ENCODE assay signal across 20 cellular contexts in genomic region chr19:45710731-45711130, GRCh38. TPM values are rescaled to one million over a fixed set of nuclear protein-coding genes. Genes with fewer than 3 reads are reported as not detected.
DNase-seq lines count a peak whose midpoint lies in the region; ATAC-seq and TF ChIP-seq lines count a peak whose summit lies in the region.
"Had no signal": no experiment of that assay in that cellular context is flagged by ENCODE, and none has a peak within 500 bp of the region (broad histone marks: within the 10 kb centered on the region; RNA-seq: fewer than 3 reads in every experiment).

No MANE protein-coding gene starts in this region.

- H3K27me3 Mint-ChIP-seq in activated B cell treated with CpG ODN at 0.5 μM for 24 hours, result no peaks in the 10 kb centered on the region
- no peaks in the 10 kb centered on the region for H3K27me3 Mint-ChIP-seq in endodermal cell (ENCODE audit: insufficient read depth)
- H3K27me3 Mint-ChIP-seq: stimulated activated naive B cell treated with anti-CD40 and anti-IgM and Interleukin-4, amounts not matched to agents 10 μg/mL and 1 μg/mL and 100 μg/mL, for 72 hours had no signal

- H3K4me1 Mint-ChIP-seq in activated B cell treated with CpG ODN at 0.5 μM for 24 hours, result peaks cover 40% of the 10 kb centered on the region
- H3K4me1 Mint-ChIP-seq in endodermal cell, result peaks cover 8% of the 10 kb centered on the region

- H3K27ac Mint-ChIP-seq in activated B cell treated with CpG ODN at 0.5 μM for 24 hours (peak overlapping the region; percentile 55), endodermal cell (peak overlapping the region; percentile 52)
- H3K27ac Mint-ChIP-seq: activated naive CD4-positive, alpha-beta T cell treated with anti-CD3 and anti-CD28 coated beads for 36 hours; stimulated activated naive B cell treated with anti-CD40 and anti-IgM and Interleukin-4, amounts not matched to agents 10 μg/mL and 1 μg/mL and 100 μg/mL, for 72 hours; T-helper 2 cell treated with Interferon-gamma antibody and Interleukin-4, amounts not matched to agents 5 μg/mL and 100 μg/mL, for 36 hours had no signal

- H3K36me3 ChIP-seq in cardiac muscle cell (no peaks in the 10 kb centered on the region), endodermal cell (ENCODE audit: control insufficient read depth, insufficient read depth, low read length) (peaks cover 19% of the 10 kb centered on the region), subcutaneous abdominal adipose tissue (ENCODE audit: control insufficient read depth in 5 of 5, insufficient read depth in 5 of 5, low read length in 5 of 5) (peaks cover 0 to 19% (median 16%) of the 10 kb centered on the region in 5 donors)

- POLR2A ChIA-PET in activated B cell treated with CpG ODN at 0.5 μM for 24 hours (lab: Charles Lee), result interaction anchor here (0.6 to 1.4 kb wide), 7 partner anchors 12 to 1146 kb away, joined by 3 to 13 read pairs (median 3); partner anchors contain the start of genes QPCTL and SIX5

- H3K27ac ChIP-seq in cardiac muscle cell (peak overlapping the region; percentile 25), endodermal cell (ENCODE audit: low read depth, low read length) (no peak overlapping the region), subcutaneous abdominal adipose tissue (ENCODE audit: low read depth, low read length) (peak overlapping the region; percentile 60)
- H3K27ac ChIP-seq: upper lobe of right lung had no signal

- no peak overlapping the region for H3K4me3 ChIP-seq in cardiac muscle cell
- no peak overlapping the region for H3K4me3 ChIP-seq in endodermal cell (ENCODE audit: low read length)
- no peak overlapping the region for H3K4me3 ChIP-seq in subcutaneous abdominal adipose tissue (ENCODE audit: low read depth in 1 of 5, low read length in 5 of 5)
- H3K4me3 ChIP-seq: lung, upper lobe of right lung had no signal

- 86 to 92% methylated on average over 1 to 5 of the region's 8 CpGs for WGBS in endodermal cell (ENCODE audit: insufficient coverage in 1 of 2, insufficient read length in 1 of 2), 2 experiments

- H3K9ac ChIP-seq in endodermal cell (ENCODE audit: extremely low read depth, low read length, poor library complexity, severe bottlenecking) (no peak overlapping the region), subcutaneous abdominal adipose tissue (ENCODE audit: low read length in 5 of 5) (peak overlapping the region in 2 of 5 donors; percentile 20 to 40)

- H3K36me3 Mint-ChIP-seq in activated B cell treated with CpG ODN at 0.5 μM for 24 hours (ENCODE audit: low read depth) (peaks cover 33% of the 10 kb centered on the region), endodermal cell (ENCODE audit: low read depth) (peaks cover 26% of the 10 kb centered on the region)

- H3K27me3 ChIP-seq in cardiac muscle cell (no peaks in the 10 kb centered on the region), endodermal cell (ENCODE audit: control insufficient read depth, insufficient read depth, low read length, poor library complexity, severe bottlenecking) (no peaks in the 10 kb centered on the region), subcutaneous abdominal adipose tissue (ENCODE audit: control insufficient read depth in 5 of 5, insufficient read depth in 4 of 5, low read length in 5 of 5) (no peaks in the 10 kb centered on the region)
- H3K27me3 ChIP-seq: upper lobe of right lung had no signal

- CTCF ChIA-PET in activated B cell treated with CpG ODN at 0.5 μM for 24 hours (lab: Charles Lee), result no interaction called here

- H3K4me3 Mint-ChIP-seq in activated B cell treated with CpG ODN at 0.5 μM for 24 hours, result no peak overlapping the region
- H3K4me3 Mint-ChIP-seq in endodermal cell, result no peak overlapping the region
- H3K4me3 Mint-ChIP-seq: activated naive CD4-positive, alpha-beta T cell treated with anti-CD3 and anti-CD28 coated beads for 36 hours; stimulated activated naive B cell treated with anti-CD40 and anti-IgM and Interleukin-4, amounts not matched to agents 10 μg/mL and 1 μg/mL and 100 μg/mL, for 72 hours; T-helper 2 cell treated with Interferon-gamma antibody and Interleukin-4, amounts not matched to agents 5 μg/mL and 100 μg/mL, for 36 hours had no signal

- intact Hi-C loops in left ventricle myocardium superior (cut with micrococcal nuclease) (no loop called here), activated B cell treated with CpG ODN at 0.5 μM for 24 hours (cut with micrococcal nuclease) (no loop called here)

- H3K9me3 Mint-ChIP-seq in activated B cell treated with CpG ODN at 0.5 μM for 24 hours, result no peaks in the 10 kb centered on the region
- no peaks in the 10 kb centered on the region for H3K9me3 Mint-ChIP-seq in endodermal cell
- H3K9me3 Mint-ChIP-seq: activated naive CD4-positive, alpha-beta T cell treated with anti-CD3 and anti-CD28 coated beads for 36 hours; stimulated activated naive B cell treated with anti-CD40 and anti-IgM and Interleukin-4, amounts not matched to agents 10 μg/mL and 1 μg/mL and 100 μg/mL, for 72 hours; T-helper 2 cell treated with Interferon-gamma antibody and Interleukin-4, amounts not matched to agents 5 μg/mL and 100 μg/mL, for 36 hours had no signal

- H3K9me3 ChIP-seq in cardiac muscle cell (ENCODE audit: low read depth) (no peaks in the 10 kb centered on the region), endodermal cell (ENCODE audit: control insufficient read depth, low read length) (no peaks in the 10 kb centered on the region), subcutaneous abdominal adipose tissue (ENCODE audit: control insufficient read depth in 5 of 5, low read length in 5 of 5) (no peaks in the 10 kb centered on the region)
- H3K9me3 ChIP-seq: upper lobe of right lung had no signal

- ATAC-seq in left ventricle myocardium superior (no peak), activated B cell treated with CpG ODN at 0.5 μM for 24 hours (ENCODE audit: low read depth) (no peak), GM18517 (IDR thresholded peaks at IDR 0.05; ENCODE audit: unreplicated experiment) (no peak), esophagus mucosa (no peak)
- ATAC-seq: stimulated activated naive B cell treated with anti-CD40 and anti-IgM and Interleukin-4, amounts not matched to agents 10 μg/mL and 1 μg/mL and 100 μg/mL, for 72 hours; upper lobe of right lung had no signal

- TF ChIP-seq CTCF in cardiac muscle cell (IDR thresholded peaks at IDR 0.05; ENCODE audit: low read depth, low read length) (no peak), activated B cell treated with CpG ODN at 0.5 μM for 24 hours (IDR thresholded peaks at IDR 0.05) (no peak), endodermal cell (conservative IDR thresholded peaks at IDR 0.05) (no peak)

- DNase-seq in cardiac muscle cell (ENCODE audit: low read depth in 1 of 2, low spot score in 1 of 2) (no peak), left ventricle myocardium superior (no peak), activated B cell treated with CpG ODN at 0.5 μM for 24 hours (no peak), endodermal cell (no peak), COLO829 (ENCODE audit: low spot score) (no peak)
- DNase-seq: activated CD4-positive, alpha-beta T cell treated with anti-CD3 and anti-CD28 coated beads for 1 hour; activated CD8-positive, alpha-beta memory T cell treated with anti-CD3 and anti-CD28 coated beads, Interleukin-2, amount 50 U/mL, for 4 hours; activated naive CD4-positive, alpha-beta T cell treated with anti-CD3 and anti-CD28 coated beads for 36 hours; effector CD4-positive, alpha-beta T cell; NCI-H146; NCI-H774; stimulated activated naive B cell treated with anti-CD40 and anti-IgM and Interleukin-4, amounts not matched to agents 10 μg/mL and 1 μg/mL and 100 μg/mL, for 72 hours; upper lobe of right lung had no signal

- H3K4me1 ChIP-seq in cardiac muscle cell (ENCODE audit: low read depth) (peaks cover 6% of the 10 kb centered on the region), endodermal cell (ENCODE audit: control insufficient read depth, insufficient read depth, low read length) (no peaks in the 10 kb centered on the region), subcutaneous abdominal adipose tissue (ENCODE audit: control insufficient read depth in 5 of 5, insufficient read depth in 5 of 5, low read length in 5 of 5) (peaks cover 0 to 16% (median 8%) of the 10 kb centered on the region in 5 donors)

RNA-seq across cellular contexts. Expression of gene QPCTL, which starts 18.3 kb away (rescaled TPM):
- 22.2 and 31.1 TPM in 2 replicates for total RNA-seq in cardiac muscle cell
- 12.3 and 14.6 TPM in 2 replicates for polyA plus RNA-seq in cardiac muscle cell
- 1.2 TPM for total RNA-seq in left ventricle myocardium superior
- 19.3 and 21.1 TPM in 2 replicates for total RNA-seq in activated B cell treated with CpG ODN at 0.5 μM for 24 hours
- total RNA-seq in endodermal cell, result 10 to 100 TPM; 11.0 to 15.9 TPM
- 14.8 TPM for polyA plus RNA-seq in endodermal cell (2013, experiment 1 of 2)
- 14.4 TPM for polyA plus RNA-seq in endodermal cell (2013, experiment 2 of 2)
- total RNA-seq in esophagus mucosa, result 5.7 TPM

RNA-seq across cellular contexts. Expression of gene SNRPD2, which starts 19.0 kb away (rescaled TPM):
- total RNA-seq in cardiac muscle cell, result 258 and 298 TPM in 2 replicates
- polyA plus RNA-seq in cardiac muscle cell, result 696 and 731 TPM in 2 replicates
- total RNA-seq in left ventricle myocardium superior, result 233 TPM
- 507 and 570 TPM in 2 replicates for total RNA-seq in activated B cell treated with CpG ODN at 0.5 μM for 24 hours
- 100 to 1,000 TPM; 644 to 654 TPM for total RNA-seq in endodermal cell
- 524 TPM for polyA plus RNA-seq in endodermal cell (2013, experiment 1 of 2)
- polyA plus RNA-seq in endodermal cell (2013, experiment 2 of 2), result 537 TPM
- 387 TPM for total RNA-seq in esophagus mucosa

RNA-seq across cellular contexts. Expression of gene FBXO46, which starts 20.0 kb away (rescaled TPM):
- total RNA-seq in cardiac muscle cell, result 34.8 and 48.2 TPM in 2 replicates
- 39.3 and 42.5 TPM in 2 replicates for polyA plus RNA-seq in cardiac muscle cell
- 15.4 TPM for total RNA-seq in left ventricle myocardium superior
- 36.3 and 44.0 TPM in 2 replicates for total RNA-seq in activated B cell treated with CpG ODN at 0.5 μM for 24 hours
- total RNA-seq in endodermal cell, result 10 to 100 TPM; 36.5 to 42.8 TPM
- 17.2 TPM for polyA plus RNA-seq in endodermal cell (2013, experiment 1 of 2)
- polyA plus RNA-seq in endodermal cell (2013, experiment 2 of 2), result 15.6 TPM
- total RNA-seq in esophagus mucosa, result 30.3 TPM

RNA-seq across cellular contexts. Expression of gene MEIOSIN, which starts 22.5 kb away (rescaled TPM):
- total RNA-seq in cardiac muscle cell (0.11 and 0.33 TPM in 2 replicates), left ventricle myocardium superior (not detected), activated B cell treated with CpG ODN at 0.5 μM for 24 hours (not detected in 2 replicates), endodermal cell (not detected), esophagus mucosa (not detected)
- polyA plus RNA-seq in cardiac muscle cell, result 0.07 and 0.18 TPM in 2 replicates
- not detected for polyA plus RNA-seq in endodermal cell (2013, experiment 1 of 2)
- polyA plus RNA-seq in endodermal cell (2013, experiment 2 of 2), result not detected
- total RNA-seq: activated naive CD4-positive, alpha-beta T cell treated with anti-CD3 and anti-CD28 coated beads for 36 hours; bronchial epithelial cell; lung; upper lobe of right lung had no signal
- polyA plus RNA-seq: AG04450, lung had no signal

RNA-seq across cellular contexts. Expression of gene GIPR, which starts 42.7 kb away (rescaled TPM):
- 10.8 and 23.6 TPM in 2 replicates for total RNA-seq in cardiac muscle cell
- 12.8 and 14.9 TPM in 2 replicates for polyA plus RNA-seq in cardiac muscle cell
- total RNA-seq in left ventricle myocardium superior, result 4.1 TPM
- total RNA-seq in activated B cell treated with CpG ODN at 0.5 μM for 24 hours, result 0.49 and 0.69 TPM in 2 replicates
- total RNA-seq in endodermal cell, result 10 to 100 TPM; 10.8 to 14.6 TPM
- 3.5 TPM for polyA plus RNA-seq in endodermal cell (2013, experiment 1 of 2)
- polyA plus RNA-seq in endodermal cell (2013, experiment 2 of 2), result 3.0 TPM
- 0.16 TPM for total RNA-seq in esophagus mucosa
